In the genomic region with DNA sequence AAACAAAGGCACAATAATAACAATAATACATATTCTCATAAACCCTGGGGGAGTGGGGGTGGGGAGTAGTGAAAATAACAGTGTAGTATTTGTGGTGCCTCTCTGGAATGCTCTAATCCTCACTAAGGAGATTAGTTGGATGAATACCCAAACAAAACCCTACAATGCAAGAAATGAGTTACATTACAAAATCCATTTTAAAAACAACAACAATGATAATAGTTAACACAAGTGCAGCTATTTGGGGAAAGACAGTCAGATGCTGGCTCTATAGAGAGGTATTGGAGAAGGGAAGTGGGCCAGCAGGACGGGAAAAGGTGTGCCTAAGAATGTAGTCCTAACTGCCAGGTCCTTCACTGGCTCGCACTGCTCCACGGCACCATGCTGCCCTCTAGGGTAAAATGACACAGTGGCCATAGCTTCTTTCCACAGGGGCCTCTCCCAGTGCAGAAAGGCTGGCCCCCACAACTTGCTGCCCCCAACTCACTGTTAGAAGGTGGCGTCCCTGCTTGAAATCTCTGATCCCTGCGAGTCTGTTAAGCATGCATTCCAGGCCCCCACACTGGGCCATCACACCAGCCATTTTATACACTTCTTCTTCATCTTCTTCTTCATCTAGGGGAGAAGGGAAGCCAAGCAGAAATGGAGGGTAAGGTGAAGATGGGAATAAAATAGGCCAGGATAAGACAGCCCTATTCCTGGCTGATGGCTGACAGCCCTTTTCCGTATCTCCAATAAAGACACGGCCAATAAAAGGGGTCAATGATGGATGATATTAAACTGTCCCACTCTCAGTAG, we compare ENCODE assay signal across 8 cellular contexts.
DNase-seq lines count a peak whose midpoint lies in the region; ATAC-seq and TF ChIP-seq lines count a peak whose summit lies in the region.

No MANE protein-coding gene starts in this region.

- H3K4me3 ChIP-seq in HEK293 (ENCODE audit: low read depth, low read length) (no peak overlapping the region), body of pancreas (no peak overlapping the region)

- H3K9me3 Mint-ChIP-seq in activated T-helper 1 cell treated with anti-CD3 and anti-CD28 coated beads, Interleukin-12 subunit alpha, Interleukin-12 subunit beta, Interleukin-2, Interleukin-4 antibody, amounts not matched to agents 30 ng/mL and 10 ng/mL and 1 ng/mL, durations not matched to agents 14 hours and 24 hours and 36 hours: no peaks in the 10 kb centered on the region

- H3K27ac ChIP-seq in HEK293 (ENCODE audit: extremely low read depth, low read depth, low read length): no peak overlapping the region
- H3K27ac ChIP-seq in body of pancreas: peak overlapping the region in 1 of 4 donors; percentile 20

- DNase-seq in AG08395 (ENCODE audit: low spot score): peak; percentile 52
- peak; percentile 69 to 75 (median 72) for DNase-seq in body of pancreas
- DNase-seq in left kidney (ENCODE audit: low read depth, low spot score): peak; percentile 70
- no peak for DNase-seq in GM20000 (ENCODE audit: low spot score)
- DNase-seq in activated T-helper 1 cell treated with anti-CD3 and anti-CD28 coated beads, Interleukin-12 subunit alpha, Interleukin-12 subunit beta, Interleukin-2, Interleukin-4 antibody, amounts not matched to agents 30 ng/mL and 10 ng/mL and 1 ng/mL, durations not matched to agents 14 hours and 24 hours and 36 hours (ENCODE audit: low spot score): no peak

- no peak overlapping the region for H3K4me3 Mint-ChIP-seq in activated T-helper 1 cell treated with anti-CD3 and anti-CD28 coated beads, Interleukin-12 subunit alpha, Interleukin-12 subunit beta, Interleukin-2, Interleukin-4 antibody, amounts not matched to agents 30 ng/mL and 10 ng/mL and 1 ng/mL, durations not matched to agents 14 hours and 24 hours and 36 hours

- H3K27ac Mint-ChIP-seq in activated T-helper 1 cell treated with anti-CD3 and anti-CD28 coated beads, Interleukin-12 subunit alpha, Interleukin-12 subunit beta, Interleukin-2, Interleukin-4 antibody, amounts not matched to agents 30 ng/mL and 10 ng/mL and 1 ng/mL, durations not matched to agents 14 hours and 24 hours and 36 hours: no peak overlapping the region

- POLR2A ChIA-PET in HEK293 (lab: Yijun Ruan, JAX): interaction anchor here (0.7 kb wide), 1 partner anchor 212 kb away, joined by 3 read pairs; no protein-coding TSS in a partner anchor

- no peak for TF ChIP-seq POLR2A in body of pancreas (IDR thresholded peaks at IDR 0.05)

- no peaks in the 10 kb centered on the region for H3K27me3 ChIP-seq in body of pancreas

- no peaks in the 10 kb centered on the region for H3K9me3 ChIP-seq in HEK293 (ENCODE audit: control insufficient read depth, insufficient read depth, low read depth, low read length)
- no peaks in the 10 kb centered on the region for H3K9me3 ChIP-seq in body of pancreas

- TF ChIP-seq CTCF in HEK293 (tag by site-specific recombination; IDR thresholded peaks at IDR 0.05): peak; percentile 35; the same call in 1 of the 2 replicates
- TF ChIP-seq CTCF in body of pancreas (IDR thresholded peaks at IDR 0.05): peak; percentile 36 to 82 (median 73)
- TF ChIP-seq CTCF in GM20000 (IDR thresholded peaks at IDR 0.05; ENCODE audit: extremely low read depth, missing control alignments): no peak

- intact Hi-C loops in body of pancreas (cut with DNase I): loop anchor here (10.0 kb wide), 1 partner anchor 211 kb away; no protein-coding TSS in a partner anchor
- intact Hi-C loops in activated T-helper 1 cell treated with anti-CD3 and anti-CD28 coated beads, Interleukin-12 subunit alpha, Interleukin-12 subunit beta, Interleukin-2, Interleukin-4 antibody, amounts not matched to agents 30 ng/mL and 10 ng/mL and 1 ng/mL, durations not matched to agents 14 hours and 24 hours and 36 hours (cut with micrococcal nuclease): loop anchor here (1.0 kb wide), 1 partner anchor 189 kb away; no protein-coding TSS in a partner anchor

- peak; percentile 83 for ATAC-seq in body of pancreas
- ATAC-seq in GM19455 (IDR thresholded peaks at IDR 0.05; ENCODE audit: unreplicated experiment): no peak
- no peak for ATAC-seq in HG03097 (IDR thresholded peaks at IDR 0.05; ENCODE audit: low FRiP score, unreplicated experiment)

- H3K27me3 Mint-ChIP-seq in activated T-helper 1 cell treated with anti-CD3 and anti-CD28 coated beads, Interleukin-12 subunit alpha, Interleukin-12 subunit beta, Interleukin-2, Interleukin-4 antibody, amounts not matched to agents 30 ng/mL and 10 ng/mL and 1 ng/mL, durations not matched to agents 14 hours and 24 hours and 36 hours (ENCODE audit: insufficient read depth): no peaks in the 10 kb centered on the region

- peaks cover 34 to 100% of the 10 kb centered on the region in 2 experiments for H3K36me3 ChIP-seq in HEK293 (ENCODE audit: control insufficient read depth in 2 of 2, insufficient read depth in 1 of 2, low read length in 2 of 2)
- H3K36me3 ChIP-seq in body of pancreas (replicated peaks in 1 of 2; ENCODE audit: insufficient read depth in 1 of 2, low read depth in 2 of 2): peaks cover 6 to 48% of the 10 kb centered on the region in 2 donors

- H3K4me1 Mint-ChIP-seq in activated T-helper 1 cell treated with anti-CD3 and anti-CD28 coated beads, Interleukin-12 subunit alpha, Interleukin-12 subunit beta, Interleukin-2, Interleukin-4 antibody, amounts not matched to agents 30 ng/mL and 10 ng/mL and 1 ng/mL, durations not matched to agents 14 hours and 24 hours and 36 hours (ENCODE audit: low read depth): peaks cover 5% of the 10 kb centered on the region

- H3K4me1 ChIP-seq in HEK293 (ENCODE audit: control insufficient read depth, insufficient read depth, low read length): no peaks in the 10 kb centered on the region
- peaks cover 11% of the 10 kb centered on the region for H3K4me1 ChIP-seq in body of pancreas

- WGBS in body of pancreas, 2 donors: 50 to 54% methylated on average over 7 of the region's 7 CpGs

- CTCF ChIA-PET in HEK293 (lab: Yijun Ruan, JAX): interaction anchor here (0.6 to 10.8 kb wide), 26 partner anchors 9 to 499 kb away, joined by 3 to 102 read pairs (median 4); partner anchors contain the start of gene ALDH4A1

- peaks cover 63% of the 10 kb centered on the region for H3K36me3 Mint-ChIP-seq in activated T-helper 1 cell treated with anti-CD3 and anti-CD28 coated beads, Interleukin-12 subunit alpha, Interleukin-12 subunit beta, Interleukin-2, Interleukin-4 antibody, amounts not matched to agents 30 ng/mL and 10 ng/mL and 1 ng/mL, durations not matched to agents 14 hours and 24 hours and 36 hours (ENCODE audit: low read depth)

TF ChIP-seq in HEK293, 187 proteins besides CTCF, POLR2A, EP300 and RAD21:
- peak; percentile 63; the same call in 1 of the 2 replicates for TF ChIP-seq ZNF513 (tag by site-specific recombination; IDR thresholded peaks at IDR 0.05)
- TF ChIP-seq ZNF335 (tag by site-specific recombination; conservative IDR thresholded peaks at IDR 0.05): no peak
TF ChIP-seq in HEK293: peak in this region for 1.

Comparison
In these comparisons a context has a peak if more than half of its experiments do, and no peak if none do; other contexts are left out.
1. DNase-seq: peak in AG08395 (single experiment), body of pancreas (4 of 4) and left kidney (single experiment); none in GM20000 (single experiment) and activated T-helper 1 cell treated with anti-CD3 and anti-CD28 coated beads, Interleukin-12 subunit alpha, Interleukin-12 subunit beta, Interleukin-2, Interleukin-4 antibody, amounts not matched to agents 30 ng/mL and 10 ng/mL and 1 ng/mL, durations not matched to agents 14 hours and 24 hours and 36 hours (single experiment).